26 cellular contexts compared by ENCODE assay signal in the genomic region with DNA sequence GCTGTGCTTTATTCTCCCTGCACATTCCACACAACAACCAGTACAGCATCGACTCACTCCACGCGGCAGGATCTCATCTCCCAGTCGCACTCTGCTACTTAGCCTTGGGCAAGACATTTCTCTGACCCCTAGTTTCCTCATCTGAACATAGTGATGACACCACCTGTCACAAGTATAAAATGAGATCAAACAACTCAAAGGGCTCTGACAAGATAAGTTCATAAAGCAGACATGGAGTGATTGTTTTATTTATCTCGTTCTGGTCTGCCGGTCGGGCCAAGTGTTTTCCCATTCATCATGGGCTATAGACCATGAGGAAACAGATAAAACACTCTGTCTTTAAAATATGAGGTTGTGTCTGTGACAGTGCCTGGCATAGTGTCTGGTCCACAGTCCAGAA. TPM values are rescaled to one million over a fixed set of nuclear protein-coding genes. Genes with fewer than 3 reads are reported as not detected.
DNase-seq lines count a peak whose midpoint lies in the region; ATAC-seq lines count a peak whose summit lies in the region.
"Had no signal": no experiment of that assay in that cellular context is flagged by ENCODE, and none has a peak within 500 bp of the region (broad histone marks: within the 10 kb centered on the region; RNA-seq: fewer than 3 reads in every experiment).

No MANE protein-coding gene starts in this region.

- no peak for ATAC-seq in GM18873 (IDR thresholded peaks at IDR 0.05; ENCODE audit: low FRiP score, unreplicated experiment)
- ATAC-seq: PC-3 had no signal

- H3K27me3 ChIP-seq in SJCRH30, result no peaks in the 10 kb centered on the region
- H3K27me3 ChIP-seq: BLaER1 treated with 17β-estradiol and CSF1 and Interleukin-3, amounts not matched to agents 10 nM and 100 nM had no signal

- no peaks in the 10 kb centered on the region for H3K4me1 ChIP-seq in SJCRH30

- in situ Hi-C loops in Caki2 (cut with HindIII; ENCODE audit: low pct_unique_long_range_greater_than_20kb, low sequenced_read_pairs), result no loop called here

- H3K9me3 ChIP-seq in SJCRH30 (replicated peaks), result no peaks in the 10 kb centered on the region
- H3K9me3 ChIP-seq: BLaER1 treated with 17β-estradiol and CSF1 and Interleukin-3, amounts not matched to agents 10 nM and 100 nM had no signal

- H3K4me3 ChIP-seq in SJCRH30, result no peak overlapping the region
- H3K4me3 ChIP-seq: BLaER1 treated with 17β-estradiol and CSF1 and Interleukin-3, amounts not matched to agents 10 nM and 100 nM; SK-N-MC had no signal

- DNase-seq in NCI-H1092 treated with DMSO at 0.1 percent for 48 hours (lab: John Stamatoyannopoulos, UW) (peak; percentile 25), NCI-H1092 (lab: John Stamatoyannopoulos, UW) (no peak), Caki2 (ENCODE audit: low read depth) (peak; percentile 28), NCI-H2029 (lab: John Stamatoyannopoulos, UW) (peak; percentile 61), kidney tubule cell (ENCODE audit: low spot score) (peak; percentile 3), SJCRH30 (no peak)
- no peak for DNase-seq in effector CD8-positive, alpha-beta T cell (lab: John Stamatoyannopoulos, UW)
- DNase-seq: ACHN; Calu3; CD4-positive, alpha-beta memory T cell; DMS153; GDM1; Karpas-422; MV-4-11; NCI-H1930; NCI-H774; PC-3; Right ventricle myocardium superior had no signal

- H3K27ac ChIP-seq in SJCRH30, result no peak overlapping the region
- H3K27ac ChIP-seq: 22Rv1; BLaER1 treated with 17β-estradiol and CSF1 and Interleukin-3, amounts not matched to agents 10 nM and 100 nM; SK-N-MC had no signal

- no peaks in the 10 kb centered on the region for H3K36me3 ChIP-seq in SJCRH30
- H3K36me3 ChIP-seq: BLaER1 treated with 17β-estradiol and CSF1 and Interleukin-3, amounts not matched to agents 10 nM and 100 nM had no signal

RNA-seq across cellular contexts. Expression of gene DSCAML1, which starts 35.0 kb away (rescaled TPM):
- 1.4 and 5.4 TPM in 2 replicates for total RNA-seq in Caki2 (2014; rRNA removed; shearing (Covaris generic); ENCODE audit: low replicate concordance)
- not detected in 2 replicates for total RNA-seq in SJCRH30 (2014; rRNA removed; shearing (Covaris generic))
- total RNA-seq: H4, M059J, NCI-H460, PC-3, RPMI7951 had no signal

Comparison
In these comparisons a context has a peak if more than half of its experiments do, and no peak if none do; other contexts are left out.
1. DNase-seq: peak in NCI-H1092 treated with DMSO at 0.1 percent for 48 hours (single experiment), Caki2 (single experiment), NCI-H2029 (single experiment) and kidney tubule cell (single experiment); none in NCI-H1092 (single experiment), effector CD8-positive, alpha-beta T cell (single experiment) and SJCRH30 (0 of 2).